In genomic region chr10:49177391-49178355, GRCh38 we compare ENCODE assay signal across 8 cellular contexts. TPM values are rescaled to one million over a fixed set of nuclear protein-coding genes. Genes with fewer than 3 reads are reported as not detected.
DNase-seq lines count a peak whose midpoint lies in the region; ATAC-seq and TF ChIP-seq lines count a peak whose summit lies in the region.

No MANE protein-coding gene starts in this region.

- TF ChIP-seq RAD21 in SK-N-SH (IDR thresholded peaks at IDR 0.05; ENCODE audit: low read length), result no peak

- TF ChIP-seq EP300 in SK-N-SH (IDR thresholded peaks at IDR 0.05; ENCODE audit: borderline replicate concordance in 1 of 2, low read depth in 1 of 2, low read length in 1 of 2), result no peak

- POLR2A ChIA-PET in SK-N-SH (lab: Yijun Ruan, JAX), result no interaction called here

- H3K27ac ChIP-seq in SK-N-SH (ENCODE audit: low read depth in 2 of 2, low read length in 1 of 2) (peak overlapping the region in 1 of 2 experiments; percentile 44; a peak in 2 of 4 replicates), lung (ENCODE audit: low read depth in 1 of 2, low read length in 1 of 2) (peak overlapping the region; percentile 8 to 58), stomach smooth muscle (ENCODE audit: low read length) (peak overlapping the region; percentile 2)

- H3F3A ChIP-seq in SK-N-SH (replicated peaks; ENCODE audit: insufficient read depth), result no peaks in the 10 kb centered on the region

- ATAC-seq in SK-N-SH treated with all-trans-retinoic acid at 6 μM for 48 hours, result no peak
- ATAC-seq in HG02938 (IDR thresholded peaks at IDR 0.05; ENCODE audit: unreplicated experiment), result peak; percentile 85
- ATAC-seq in lung (ENCODE audit: insufficient read depth, low FRiP score), result peak; percentile 80

- H3K9me2 ChIP-seq in SK-N-SH, result no peaks in the 10 kb centered on the region

- H3K4me3 ChIP-seq in SK-N-SH (ENCODE audit: low read depth in 2 of 2, low read length in 1 of 2), result no peak overlapping the region
- no peak overlapping the region for H3K4me3 ChIP-seq in cardiac fibroblast (replicated peaks in 1 of 2; ENCODE audit: low read depth in 2 of 2, low read length in 2 of 2)
- H3K4me3 ChIP-seq in lung, result no peak overlapping the region
- no peak overlapping the region for H3K4me3 ChIP-seq in stomach smooth muscle (ENCODE audit: low read length in 2 of 2)

- DNase-seq in SK-N-SH (no peak), SW480 (ENCODE audit: low spot score) (peak; percentile 21), cardiac fibroblast (ENCODE audit: low read depth in 2 of 2) (peak; percentile 65 to 92), lung (ENCODE audit: low spot score) (peak; percentile 42), epidermal melanocyte (ENCODE audit: insufficient read length, low spot score) (no peak)

- no peaks in the 10 kb centered on the region for H4K20me1 ChIP-seq in SK-N-SH (ENCODE audit: insufficient read depth)

- H2AFZ ChIP-seq in SK-N-SH (ENCODE audit: low read depth), result peak overlapping the region; percentile 37; the same call in 1 of the 2 replicates

- H3K4me2 ChIP-seq in SK-N-SH, result no peak overlapping the region

- H3K4me1 ChIP-seq in SK-N-SH (ENCODE audit: control insufficient read depth in 1 of 2, insufficient read depth in 2 of 2, low read depth in 1 of 2, low read length in 1 of 2) (peaks cover 0 to 2% of the 10 kb centered on the region in 2 experiments; a peak in 1 of 4 replicates), lung (ENCODE audit: control insufficient read depth in 2 of 2, insufficient read depth in 2 of 2, low read length in 2 of 2) (peaks cover 0 to 14% of the 10 kb centered on the region in 2 donors), stomach smooth muscle (ENCODE audit: control insufficient read depth, insufficient read depth, low read length) (peaks cover 8% of the 10 kb centered on the region)

- H3K27me3 ChIP-seq in SK-N-SH (ENCODE audit: insufficient read depth) (no peaks in the 10 kb centered on the region), lung (ENCODE audit: control insufficient read depth, insufficient read depth) (no peaks in the 10 kb centered on the region), stomach smooth muscle (ENCODE audit: control insufficient read depth in 1 of 2, insufficient read depth in 2 of 2, low read length in 2 of 2) (peaks cover 0 to 2% of the 10 kb centered on the region in 2 donors)

- WGBS in SK-N-SH (ENCODE audit: low lambda C conversion rate), result 38% methylated on average over 7 of the region's 9 CpGs
- WGBS in lung, 2 donors, result 56 to 57% methylated on average over 9 of the region's 9 CpGs

- CTCF ChIA-PET in SK-N-SH (lab: Yijun Ruan, JAX), result interaction anchor here (0.8 to 1.2 kb wide), 2 partner anchors 109 to 520 kb away, joined by 3 read pairs; no protein-coding TSS in a partner anchor

- H3K79me2 ChIP-seq in SK-N-SH (ENCODE audit: insufficient read depth), result no peaks in the 10 kb centered on the region

- H3K36me3 ChIP-seq in SK-N-SH (replicated peaks in 1 of 2; ENCODE audit: control insufficient read depth in 1 of 2, insufficient read depth in 2 of 2, low read length in 1 of 2) (no peaks in the 10 kb centered on the region), lung (ENCODE audit: control insufficient read depth in 2 of 2, insufficient read depth in 2 of 2, low read length in 2 of 2) (no peaks in the 10 kb centered on the region), stomach smooth muscle (ENCODE audit: control insufficient read depth in 2 of 2, insufficient read depth in 2 of 2, low read length in 2 of 2) (no peaks in the 10 kb centered on the region)

- no peak overlapping the region for H3K9ac ChIP-seq in SK-N-SH
- no peak overlapping the region for H3K9ac ChIP-seq in stomach smooth muscle (ENCODE audit: low read length in 2 of 2)

- TF ChIP-seq CTCF in SK-N-SH (IDR thresholded peaks at IDR 0.05), result no peak
- no peak for TF ChIP-seq CTCF in cardiac fibroblast (IDR thresholded peaks at IDR 0.05; ENCODE audit: low read depth, low read length)
- no peak for TF ChIP-seq CTCF in lung (IDR thresholded peaks at IDR 0.05; ENCODE audit: control extremely low read depth, extremely low read depth)

- H3K9me3 ChIP-seq in SK-N-SH (no peaks in the 10 kb centered on the region), lung (ENCODE audit: control insufficient read depth in 2 of 2, insufficient read depth in 1 of 2, low read length in 1 of 2) (no peaks in the 10 kb centered on the region), stomach smooth muscle (ENCODE audit: control insufficient read depth in 2 of 2, low read length in 2 of 2) (no peaks in the 10 kb centered on the region)

TF ChIP-seq in SK-N-SH, 30 proteins besides CTCF, POLR2A, EP300 and RAD21 (continues in another document):
- TF ChIP-seq GABPA (IDR thresholded peaks at IDR 0.05; ENCODE audit: low read depth), result no peak
- TF ChIP-seq MEF2A (IDR thresholded peaks at IDR 0.05; ENCODE audit: borderline replicate concordance, low read depth), result no peak
- no peak for TF ChIP-seq JUND (IDR thresholded peaks at IDR 0.05)
- no peak for TF ChIP-seq RCOR1 (IDR thresholded peaks at IDR 0.05; ENCODE audit: low read length)
- no peak for TF ChIP-seq GATA2 (CRISPR knock-in tag; IDR thresholded peaks at IDR 0.05)
- TF ChIP-seq POLR2AphosphoS5 (IDR thresholded peaks at IDR 0.05; ENCODE audit: low read depth, low read length), result no peak
- no peak for TF ChIP-seq TEAD4 (IDR thresholded peaks at IDR 0.05; ENCODE audit: borderline replicate concordance, insufficient read depth)
- no peak for TF ChIP-seq SIN3A (IDR thresholded peaks at IDR 0.05; ENCODE audit: borderline replicate concordance, low read depth, low read length)
- TF ChIP-seq FOXJ3 (CRISPR knock-in tag; IDR thresholded peaks at IDR 0.05), result no peak
- TF ChIP-seq, protein P1, sequence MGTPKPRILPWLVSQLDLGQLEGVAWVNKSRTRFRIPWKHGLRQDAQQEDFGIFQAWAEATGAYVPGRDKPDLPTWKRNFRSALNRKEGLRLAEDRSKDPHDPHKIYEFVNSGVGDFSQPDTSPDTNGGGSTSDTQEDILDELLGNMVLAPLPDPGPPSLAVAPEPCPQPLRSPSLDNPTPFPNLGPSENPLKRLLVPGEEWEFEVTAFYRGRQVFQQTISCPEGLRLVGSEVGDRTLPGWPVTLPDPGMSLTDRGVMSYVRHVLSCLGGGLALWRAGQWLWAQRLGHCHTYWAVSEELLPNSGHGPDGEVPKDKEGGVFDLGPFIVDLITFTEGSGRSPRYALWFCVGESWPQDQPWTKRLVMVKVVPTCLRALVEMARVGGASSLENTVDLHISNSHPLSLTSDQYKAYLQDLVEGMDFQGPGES (IDR thresholded peaks at IDR 0.05; ENCODE audit: low read depth, low read length), result no peak
- TF ChIP-seq USF1 (IDR thresholded peaks at IDR 0.05; ENCODE audit: borderline replicate concordance, low read depth), result no peak
- TF ChIP-seq FOSL2 (IDR thresholded peaks at IDR 0.05; ENCODE audit: borderline replicate concordance, low read depth), result no peak
- TF ChIP-seq RXRA (IDR thresholded peaks at IDR 0.05; ENCODE audit: borderline replicate concordance, low read depth), result no peak

TF ChIP-seq in SK-N-SH treated with all-trans-retinoic acid at 6 μM for 48 hours, 23 proteins besides CTCF, POLR2A, EP300 and RAD21 (continues in another document):
- TF ChIP-seq ESRRG (CRISPR knock-in tag; IDR thresholded peaks at IDR 0.05), result no peak
- no peak for TF ChIP-seq ZNF8 (CRISPR knock-in tag; IDR thresholded peaks at IDR 0.05)
- TF ChIP-seq ZNF70 (CRISPR knock-in tag; IDR thresholded peaks at IDR 0.05), result no peak
- no peak for TF ChIP-seq TOX (CRISPR knock-in tag; IDR thresholded peaks at IDR 0.05; ENCODE audit: borderline replicate concordance)
- TF ChIP-seq GLIS3 (CRISPR knock-in tag; IDR thresholded peaks at IDR 0.05), result no peak
- no peak for TF ChIP-seq OSR1 (CRISPR knock-in tag; IDR thresholded peaks at IDR 0.05)
- TF ChIP-seq ZFP30 (CRISPR knock-in tag; IDR thresholded peaks at IDR 0.05), result no peak
- TF ChIP-seq, protein P2, sequence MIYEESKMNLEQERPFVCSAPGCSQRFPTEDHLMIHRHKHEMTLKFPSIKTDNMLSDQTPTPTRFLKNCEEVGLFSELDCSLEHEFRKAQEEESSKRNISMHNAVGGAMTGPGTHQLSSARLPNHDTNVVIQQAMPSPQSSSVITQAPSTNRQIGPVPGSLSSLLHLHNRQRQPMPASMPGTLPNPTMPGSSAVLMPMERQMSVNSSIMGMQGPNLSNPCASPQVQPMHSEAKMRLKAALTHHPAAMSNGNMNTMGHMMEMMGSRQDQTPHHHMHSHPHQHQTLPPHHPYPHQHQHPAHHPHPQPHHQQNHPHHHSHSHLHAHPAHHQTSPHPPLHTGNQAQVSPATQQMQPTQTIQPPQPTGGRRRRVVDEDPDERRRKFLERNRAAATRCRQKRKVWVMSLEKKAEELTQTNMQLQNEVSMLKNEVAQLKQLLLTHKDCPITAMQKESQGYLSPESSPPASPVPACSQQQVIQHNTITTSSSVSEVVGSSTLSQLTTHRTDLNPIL (CRISPR knock-in tag; IDR thresholded peaks at IDR 0.05; ENCODE audit: low read depth), result no peak

RNA-seq across cellular contexts. Expression of gene TMEM273, which starts 10.5 kb away (rescaled TPM):
- polyA plus RNA-seq in SK-N-SH (2012; rRNA removed), result not detected in 2 replicates
- polyA plus RNA-seq in SK-N-SH (2012; cell fraction: cytosol; rRNA removed), result not detected in 2 replicates
- polyA plus RNA-seq in SK-N-SH (2012; cell fraction: nucleus; rRNA removed), result not detected in 2 replicates
- 10 to 100 TPM; 12.0 to 22.7 TPM for total RNA-seq in lung
- polyA plus RNA-seq in lung, result 10 to 100 TPM; 12.4 to 41.8 TPM

RNA-seq across cellular contexts. Expression of gene FAM170B, which starts 43.9 kb away (rescaled TPM):
- polyA plus RNA-seq in SK-N-SH (2012; rRNA removed), result not detected in 2 replicates
- polyA plus RNA-seq in SK-N-SH (2012; cell fraction: cytosol; rRNA removed), result not detected in 2 replicates
- polyA plus RNA-seq in SK-N-SH (2012; cell fraction: nucleus; rRNA removed), result not detected in 2 replicates
- under 1 TPM in 1 of 2 donors, not detected in 1; 0.34 TPM for total RNA-seq in lung
- under 1 TPM in 1 of 2 donors, not detected in 1; 0.13 TPM for polyA plus RNA-seq in lung

Comparison
In these comparisons a context has a peak if more than half of its experiments do, and no peak if none do; other contexts are left out.
1. DNase-seq: peak in SW480 (single experiment), cardiac fibroblast (2 of 2) and lung (single experiment); none in SK-N-SH (single experiment) and epidermal melanocyte (single experiment).
2. RNA of gene TMEM273, which starts 10.5 kb away (polyA plus RNA-seq): 12.4 to 41.8 TPM in lung; not detected in SK-N-SH; every median in the first group is over 10 times any median in the second.